9 cellular contexts compared by ENCODE assay signal in the genomic region with DNA sequence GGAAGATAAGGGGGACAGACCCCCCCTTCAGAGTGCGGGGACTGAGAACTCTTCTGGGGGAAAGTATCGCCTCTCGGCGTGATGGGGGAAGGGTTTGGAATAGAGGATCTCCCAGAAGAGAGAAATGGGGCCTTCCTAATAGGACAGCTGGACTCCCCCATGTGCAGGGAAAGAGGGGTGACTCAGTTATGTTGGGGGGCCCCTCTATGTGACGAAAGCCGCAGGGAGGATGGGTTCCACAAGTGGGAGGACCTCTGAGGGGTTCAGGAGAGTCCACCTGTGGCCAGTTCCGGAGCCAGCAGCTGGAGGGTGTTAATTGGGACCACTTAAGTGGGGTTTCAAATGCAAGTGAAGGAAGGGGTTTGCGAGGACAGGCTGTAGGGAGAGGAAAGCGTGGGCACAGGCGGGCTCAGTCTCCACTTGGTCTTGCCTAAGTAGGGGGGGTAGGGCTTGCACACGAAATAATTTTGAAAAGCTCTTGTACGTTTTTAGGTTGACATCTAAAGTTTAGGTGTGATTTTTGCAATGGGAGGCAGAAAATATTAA. TPM values are rescaled to one million over a fixed set of nuclear protein-coding genes. Genes with fewer than 3 reads are reported as not detected.
A peak's percentile ranks its signal among the peaks of the same experiment; 100 is the strongest.
DNase-seq lines count a peak whose midpoint lies in the region; ATAC-seq and TF ChIP-seq lines count a peak whose summit lies in the region.
"Had no signal": no experiment of that assay in that cellular context is flagged by ENCODE, and none has a peak within 500 bp of the region (broad histone marks: within the 10 kb centered on the region; RNA-seq: fewer than 3 reads in every experiment).

No MANE protein-coding gene starts in this region.

- H3K27ac Mint-ChIP-seq in stimulated activated naive CD8-positive, alpha-beta T cell treated with anti-CD3 and anti-CD28 coated beads, Interleukin-15, Interleukin-2, amounts not matched to agents 100 ng/mL and 50 ng/mL, for 24 hours, result peak overlapping the region; percentile 97
- peak overlapping the region; percentile 99 for H3K27ac Mint-ChIP-seq in T-helper 17 cell

- ATAC-seq in stimulated activated naive CD8-positive, alpha-beta T cell treated with anti-CD3 and anti-CD28 coated beads, Interleukin-15, Interleukin-2, amounts not matched to agents 100 U/mL and 50 U/mL, for 24 hours, result no peak
- ATAC-seq in T-helper 17 cell, result no peak

- H3K27ac ChIP-seq in stomach, result peak overlapping the region; percentile 86 to 93 (median 91)

- intact Hi-C loops in stomach (cut with DNase I; ENCODE audit: low total_unique reads), result no loop called here

- H3K4me3 Mint-ChIP-seq in stimulated activated naive CD8-positive, alpha-beta T cell treated with anti-CD3 and anti-CD28 coated beads, Interleukin-15, Interleukin-2, amounts not matched to agents 100 ng/mL and 50 ng/mL, for 24 hours, result peak overlapping the region; percentile 93
- peak overlapping the region; percentile 77 for H3K4me3 Mint-ChIP-seq in T-helper 17 cell

- H3K36me3 Mint-ChIP-seq in stimulated activated naive CD8-positive, alpha-beta T cell treated with anti-CD3 and anti-CD28 coated beads, Interleukin-15, Interleukin-2, amounts not matched to agents 100 ng/mL and 50 ng/mL, for 24 hours (ENCODE audit: low read depth), result peaks cover 20% of the 10 kb centered on the region
- peaks cover 2% of the 10 kb centered on the region for H3K36me3 Mint-ChIP-seq in T-helper 17 cell (ENCODE audit: low read depth)

- H3K36me3 ChIP-seq in stomach, result peaks cover 0 to 33% (median 29%) of the 10 kb centered on the region in 4 donors

- no peaks in the 10 kb centered on the region for H3K9me3 Mint-ChIP-seq in stimulated activated naive CD8-positive, alpha-beta T cell treated with anti-CD3 and anti-CD28 coated beads, Interleukin-15, Interleukin-2, amounts not matched to agents 100 ng/mL and 50 ng/mL, for 24 hours

- H3K27me3 ChIP-seq in stomach, result peaks cover 0 to 11% (median 0%) of the 10 kb centered on the region in 3 donors

- H3K4me3 ChIP-seq in iPS-11a (ENCODE audit: low read depth, low read length) (peak overlapping the region; percentile 69), stomach (peak overlapping the region; percentile 58 to 94 (median 65))

- TF ChIP-seq CTCF in stomach (IDR thresholded peaks at IDR 0.05), result no peak

- no peak for TF ChIP-seq EP300 in stomach (IDR thresholded peaks at IDR 0.05)

- peaks cover 27% of the 10 kb centered on the region for H3K4me1 Mint-ChIP-seq in stimulated activated naive CD8-positive, alpha-beta T cell treated with anti-CD3 and anti-CD28 coated beads, Interleukin-15, Interleukin-2, amounts not matched to agents 100 ng/mL and 50 ng/mL, for 24 hours (ENCODE audit: low read depth)
- peaks cover 14% of the 10 kb centered on the region for H3K4me1 Mint-ChIP-seq in T-helper 17 cell

- H3K4me1 ChIP-seq in stomach, result peaks cover 0 to 16% (median 11%) of the 10 kb centered on the region in 4 donors

- no peak for DNase-seq in stimulated activated naive CD8-positive, alpha-beta T cell treated with anti-CD3 and anti-CD28 coated beads, Interleukin-15, Interleukin-2, amounts not matched to agents 100 U/mL and 50 U/mL, for 24 hours
- DNase-seq in T-helper 17 cell (no peak), stomach (no peak), dedifferentiated amniotic fluid mesenchymal stem cell (ENCODE audit: extremely low spot score) (no peak), dermis blood vessel endothelial cell (no peak)
- DNase-seq in stimulated activated CD4-positive, alpha-beta T cell treated with anti-CD3 and anti-CD28 coated beads, Interleukin-12 subunit alpha, Interleukin-12 subunit beta, amount 100 ng/mL, for 4 hours, result no peak

- H3K9me3 ChIP-seq in T-helper 17 cell (ENCODE audit: control insufficient read depth, low read length, poor library complexity, severe bottlenecking), result no peaks in the 10 kb centered on the region
- H3K9me3 ChIP-seq in stomach, result no peaks in the 10 kb centered on the region

- WGBS in stomach, 5 donors, result 2 to 43% (median 13%) methylated on average over 10 to 12 of the region's 12 CpGs

- TF ChIP-seq POLR2A in stomach (IDR thresholded peaks at IDR 0.05), result no peak

- H3K27me3 Mint-ChIP-seq in stimulated activated naive CD8-positive, alpha-beta T cell treated with anti-CD3 and anti-CD28 coated beads, Interleukin-15, Interleukin-2, amounts not matched to agents 100 ng/mL and 50 ng/mL, for 24 hours, result no peaks in the 10 kb centered on the region
- no peaks in the 10 kb centered on the region for H3K27me3 Mint-ChIP-seq in T-helper 17 cell

RNA-seq across cellular contexts. Expression of a gene that starts 0.7 kb away (rescaled TPM):
- 1 to 10 TPM; 5.8 to 6.4 TPM for total RNA-seq in T-helper 17 cell
- total RNA-seq in stomach, result 1 to 10 TPM; 1.8 to 5.5 (median 4.5) TPM
- polyA plus RNA-seq in stomach, result 1 to 10 TPM; 3.4 to 4.7 (median 3.7) TPM
- 4.3 and 9.8 TPM in 2 replicates for total RNA-seq in dermis blood vessel endothelial cell

RNA-seq across cellular contexts. Expression of a gene that starts 13.7 kb away (rescaled TPM):
- total RNA-seq in T-helper 17 cell (100 to 1,000 TPM in 1 of 2 donors, 10 to 100 TPM in 1; 86.0 to 105 TPM), stomach (1 to 10 TPM; 2.3 to 8.4 (median 4.1) TPM), dermis blood vessel endothelial cell (0.09 TPM in 1 of 2 replicates, not detected in the other)
- 1 to 10 TPM; 3.7 to 6.2 (median 4.9) TPM for polyA plus RNA-seq in stomach
- total RNA-seq: pulmonary artery endothelial cell had no signal

Comparison
In these comparisons a context has a peak if more than half of its experiments do, and no peak if none do; other contexts are left out.
1. RNA of a gene that starts 13.7 kb away (total RNA-seq): 86.0 to 105 TPM in T-helper 17 cell; 2.3 to 8.4 TPM in stomach and 0.09 TPM in dermis blood vessel endothelial cell; every median in the first group is over 4 times any median in the second.